ENCODE assay signal across 17 cellular contexts in genomic region chr3:155347901-155348300, GRCh38. TPM values are rescaled to one million over a fixed set of nuclear protein-coding genes. Genes with fewer than 3 reads are reported as not detected.
DNase-seq lines count a peak whose midpoint lies in the region; ATAC-seq and TF ChIP-seq lines count a peak whose summit lies in the region.
"Had no signal": no experiment of that assay in that cellular context is flagged by ENCODE, and none has a peak within 500 bp of the region (broad histone marks: within the 10 kb centered on the region; RNA-seq: fewer than 3 reads in every experiment).

No MANE protein-coding gene starts in this region.

- peak overlapping the region; percentile 5 for H3K18ac ChIP-seq in neuronal stem cell (ENCODE audit: low read length)

- H3K23ac ChIP-seq in neuronal stem cell (ENCODE audit: low read depth, low read length, poor library complexity), result no peak overlapping the region

- H3K4me3 Mint-ChIP-seq in natural killer cell treated with Interleukin-12 subunit alpha and Interleukin-12 subunit beta and Interleukin-15 and Interleukin-18, amount 100 ng/mL, for 72 hours, result no peak overlapping the region
- no peak overlapping the region for H3K4me3 Mint-ChIP-seq in natural killer cell
- H3K4me3 Mint-ChIP-seq: CD8-positive, alpha-beta T cell; GM23338 had no signal

- no peak for DNase-seq in natural killer cell treated with Interleukin-12 subunit alpha and Interleukin-12 subunit beta and Interleukin-15 and Interleukin-18, amount 100 ng/mL, for 72 hours (ENCODE audit: low spot score)
- DNase-seq in natural killer cell, result no peak
- DNase-seq in neuronal stem cell (ENCODE audit: low spot score), result no peak
- DNase-seq in stimulated activated naive CD8-positive, alpha-beta T cell treated with anti-CD3 and anti-CD28 coated beads, Interleukin-15, Interleukin-2, amounts not matched to agents 100 U/mL and 50 U/mL, for 24 hours, result no peak
- DNase-seq in foreskin keratinocyte, result no peak
- DNase-seq: 8988T; CD8-positive, alpha-beta T cell; DMS 273 treated with DMSO at 0.1 percent for 48 hours; DMS53; HCEC 1CT; IMR-90 had no signal

- no peak overlapping the region for H3K9ac ChIP-seq in neuronal stem cell (ENCODE audit: low read depth, low read length, poor library complexity)
- H3K9ac ChIP-seq: BLaER1 had no signal

- H3K4ac ChIP-seq in neuronal stem cell (ENCODE audit: low read length), result no peak overlapping the region

- H2BK120ac ChIP-seq in neuronal stem cell (ENCODE audit: low read depth, low read length), result no peak overlapping the region

- ATAC-seq in natural killer cell treated with Interleukin-12 subunit alpha and Interleukin-12 subunit beta and Interleukin-15 and Interleukin-18, amount 100 ng/mL, for 72 hours, result peak; percentile 38 to 60
- ATAC-seq in natural killer cell (no peak), HG03175 (IDR thresholded peaks at IDR 0.05; ENCODE audit: unreplicated experiment) (no peak), foreskin keratinocyte (no peak), HG03108 (IDR thresholded peaks at IDR 0.05; ENCODE audit: unreplicated experiment) (no peak)
- ATAC-seq in stimulated activated naive CD8-positive, alpha-beta T cell treated with anti-CD3 and anti-CD28 coated beads, Interleukin-15, Interleukin-2, amounts not matched to agents 100 U/mL and 50 U/mL, for 24 hours, result peak; percentile 36
- ATAC-seq: CD8-positive, alpha-beta T cell; GM23338 had no signal

- no peak overlapping the region for H3K14ac ChIP-seq in neuronal stem cell (ENCODE audit: low read length)

- no CpG with 5 or more reads among the region's 1 CpG for WGBS in neuronal stem cell (ENCODE audit: extremely low coverage in 2 of 2, insufficient read length in 2 of 2, insufficient replicate concordance in 1 of 2), 2 donors

- H2BK12ac ChIP-seq in neuronal stem cell (ENCODE audit: low read length), result no peak overlapping the region

- TF ChIP-seq CTCF in natural killer cell (IDR thresholded peaks at IDR 0.05) (no peak), foreskin keratinocyte (conservative IDR thresholded peaks at IDR 0.05) (no peak)

- H3K9me3 ChIP-seq in neuronal stem cell (replicated peaks in 1 of 2; ENCODE audit: control insufficient read depth in 2 of 2, insufficient read depth in 1 of 2, low read depth in 1 of 2, low read length in 2 of 2), result peaks cover 0 to 8% of the 10 kb centered on the region in 2 donors
- H3K9me3 ChIP-seq: BLaER1 had no signal

- H3K9me3 Mint-ChIP-seq in natural killer cell treated with Interleukin-12 subunit alpha and Interleukin-12 subunit beta and Interleukin-15 and Interleukin-18, amount 100 ng/mL, for 72 hours, result no peaks in the 10 kb centered on the region
- H3K9me3 Mint-ChIP-seq in natural killer cell, result no peaks in the 10 kb centered on the region
- H3K9me3 Mint-ChIP-seq: CD8-positive, alpha-beta T cell; GM23338 had no signal

- peaks cover under 1% of the 10 kb centered on the region in 2 donors for H3K4me1 ChIP-seq in neuronal stem cell (ENCODE audit: control insufficient read depth in 2 of 2, insufficient read depth in 1 of 2, low read depth in 1 of 2, low read length in 2 of 2)
- no peaks in the 10 kb centered on the region for H3K4me1 ChIP-seq in foreskin keratinocyte
- H3K4me1 ChIP-seq: BLaER1 had no signal

- no peak overlapping the region for H2AK5ac ChIP-seq in neuronal stem cell (ENCODE audit: low read depth, low read length)

- H3K27me3 Mint-ChIP-seq in natural killer cell treated with Interleukin-12 subunit alpha and Interleukin-12 subunit beta and Interleukin-15 and Interleukin-18, amount 100 ng/mL, for 72 hours, result no peaks in the 10 kb centered on the region
- peaks cover 0 to 1% of the 10 kb centered on the region in 2 donors for H3K27me3 Mint-ChIP-seq in natural killer cell (ENCODE audit: low read depth in 2 of 2)

- H3K79me1 ChIP-seq in neuronal stem cell (ENCODE audit: low read depth, low read length), result no peaks in the 10 kb centered on the region

- H3K4me3 ChIP-seq in neuronal stem cell (ENCODE audit: low read length in 2 of 2), result no peak overlapping the region
- H3K4me3 ChIP-seq: BLaER1, GM23338 had no signal

- H3K4me1 Mint-ChIP-seq in natural killer cell treated with Interleukin-12 subunit alpha and Interleukin-12 subunit beta and Interleukin-15 and Interleukin-18, amount 100 ng/mL, for 72 hours (ENCODE audit: low read depth in 2 of 2), result no peaks in the 10 kb centered on the region
- no peaks in the 10 kb centered on the region for H3K4me1 Mint-ChIP-seq in natural killer cell

- no peak overlapping the region for H3K4me2 ChIP-seq in neuronal stem cell (ENCODE audit: insufficient read depth, low read length, poor library complexity, severe bottlenecking)
- H3K4me2 ChIP-seq: BLaER1, GM23338 had no signal

- H4K91ac ChIP-seq in neuronal stem cell (ENCODE audit: low read depth, low read length, poor library complexity), result no peak overlapping the region

- H4K8ac ChIP-seq in neuronal stem cell (ENCODE audit: low read depth, low read length), result no peak overlapping the region

- H3K27ac ChIP-seq in neuronal stem cell (replicated peaks; ENCODE audit: low read length) (no peak overlapping the region), foreskin keratinocyte (no peak overlapping the region)
- H3K27ac ChIP-seq: BLaER1 had no signal

- no peak overlapping the region for H2BK5ac ChIP-seq in neuronal stem cell (ENCODE audit: low read length)

- intact Hi-C loops in natural killer cell (cut with micrococcal nuclease), result no loop called here

- H2BK15ac ChIP-seq in neuronal stem cell (ENCODE audit: low read length), result no peak overlapping the region

- H2AFZ ChIP-seq in neuronal stem cell (ENCODE audit: low read length), result no peak overlapping the region
- H2AFZ ChIP-seq: GM23338 had no signal

- H3K27me3 ChIP-seq in neuronal stem cell (ENCODE audit: control insufficient read depth in 3 of 3, insufficient read depth in 3 of 3, low read depth in 1 of 3, low read length in 3 of 3) (no peaks in the 10 kb centered on the region), foreskin keratinocyte (no peaks in the 10 kb centered on the region)
- H3K27me3 ChIP-seq: BLaER1 had no signal

- H3K36me3 Mint-ChIP-seq in natural killer cell treated with Interleukin-12 subunit alpha and Interleukin-12 subunit beta and Interleukin-15 and Interleukin-18, amount 100 ng/mL, for 72 hours, result no peaks in the 10 kb centered on the region
- no peaks in the 10 kb centered on the region for H3K36me3 Mint-ChIP-seq in natural killer cell
- H3K36me3 Mint-ChIP-seq: CD8-positive, alpha-beta T cell had no signal

- H3K27ac Mint-ChIP-seq in natural killer cell treated with Interleukin-12 subunit alpha and Interleukin-12 subunit beta and Interleukin-15 and Interleukin-18, amount 100 ng/mL, for 72 hours, result no peak overlapping the region
- H3K27ac Mint-ChIP-seq in natural killer cell, result no peak overlapping the region
- H3K27ac Mint-ChIP-seq: CD8-positive, alpha-beta T cell; GM23338 had no signal

- H3K36me3 ChIP-seq in neuronal stem cell (replicated peaks in 1 of 2; ENCODE audit: control insufficient read depth in 2 of 2, insufficient read depth in 2 of 2, low read length in 2 of 2), result no peaks in the 10 kb centered on the region
- H3K36me3 ChIP-seq: BLaER1 had no signal

RNA-seq across cellular contexts. Expression of gene STRIT1, which starts 54.4 kb away (rescaled TPM):
- not detected for total RNA-seq in natural killer cell treated with Interleukin-12 subunit alpha and Interleukin-12 subunit beta and Interleukin-15 and Interleukin-18, amount 100 ng/mL, for 72 hours
- total RNA-seq in natural killer cell (not detected), foreskin keratinocyte (not detected in 2 replicates)
- 0.10 TPM for polyA plus RNA-seq in neuronal stem cell (2013, experiment 1 of 2)
- polyA plus RNA-seq in neuronal stem cell (2013, experiment 2 of 2), result 0.06 TPM
- polyA plus RNA-seq in foreskin keratinocyte, result not detected in 2 replicates
- total RNA-seq: A673; CD8-positive, alpha-beta T cell; IMR-90 had no signal
- polyA plus RNA-seq: AG04450, IMR-90 had no signal

Comparison
In these comparisons a context has a peak if more than half of its experiments do, and no peak if none do; other contexts are left out.
1. ATAC-seq: peak in natural killer cell treated with Interleukin-12 subunit alpha and Interleukin-12 subunit beta and Interleukin-15 and Interleukin-18, amount 100 ng/mL, for 72 hours (2 of 2) and stimulated activated naive CD8-positive, alpha-beta T cell treated with anti-CD3 and anti-CD28 coated beads, Interleukin-15, Interleukin-2, amounts not matched to agents 100 U/mL and 50 U/mL, for 24 hours (single experiment); none in natural killer cell (0 of 3), HG03175 (single experiment), foreskin keratinocyte (single experiment) and HG03108 (single experiment).